In genomic region chr20:53737404-53738038, GRCh38 we compare ENCODE assay signal across 8 cellular contexts.
DNase-seq lines count a peak whose midpoint lies in the region; ATAC-seq, FAIRE-seq and TF ChIP-seq lines count a peak whose summit lies in the region.

No MANE protein-coding gene starts in this region.

- ATAC-seq in GM18517 (IDR thresholded peaks at IDR 0.05; ENCODE audit: unreplicated experiment) (no peak), GM19455 (IDR thresholded peaks at IDR 0.05; ENCODE audit: unreplicated experiment) (no peak), HG02870 (IDR thresholded peaks at IDR 0.05; ENCODE audit: unreplicated experiment) (no peak)

- FAIRE-seq in endothelial cell of umbilical vein (lab: Jason Lieb, UNC), result no peak

- intact Hi-C loops in endothelial cell of umbilical vein (cut with micrococcal nuclease), result loop anchor here (5.0 kb wide), 3 partner anchors 55 to 145 kb away; partner anchors contain the start of gene ZNF217

- CTCF ChIA-PET in endothelial cell of umbilical vein (lab: Charles Lee), result interaction anchor here (0.8 to 1.8 kb wide), 6 partner anchors 15 to 158 kb away, joined by 3 to 7 read pairs (median 4); no protein-coding TSS in a partner anchor

- no peak overlapping the region for H3K9ac ChIP-seq in endothelial cell of umbilical vein (replicated peaks; ENCODE audit: extremely low read depth, insufficient read depth, low read length)

- no peak for TF ChIP-seq CTCF in GM12865 (IDR thresholded peaks at IDR 0.05; ENCODE audit: insufficient read depth, low read depth, low read length, missing control alignments)
- no peak for TF ChIP-seq CTCF in endothelial cell of umbilical vein (IDR thresholded peaks at IDR 0.05; ENCODE audit: extremely low read depth in 1 of 2, insufficient read depth in 1 of 2, low read depth in 1 of 2, low read length in 2 of 2)

- dilution Hi-C loops in endothelial cell of umbilical vein (cut with MboI; ENCODE audit: extremely low pct_ligation_motif_present, low sequenced_read_pairs), result no loop called here

- peaks cover 11% of the 10 kb centered on the region for H3K4me1 ChIP-seq in endothelial cell of umbilical vein (ENCODE audit: control insufficient read depth, extremely low read depth, insufficient read depth, low read length)

- no peaks in the 10 kb centered on the region for H3K79me2 ChIP-seq in endothelial cell of umbilical vein (ENCODE audit: control insufficient read depth, insufficient read depth, low read length)

- POLR2A ChIA-PET in endothelial cell of umbilical vein (lab: Charles Lee), result no interaction called here

- no peaks in the 10 kb centered on the region for H3K9me3 ChIP-seq in endothelial cell of umbilical vein (replicated peaks; ENCODE audit: control insufficient read depth, insufficient read depth, low read length)

- BruUV-seq in endothelial cell of umbilical vein (replicated peaks; lab: Mats Ljungman, UMichigan), result no TSS peak

- DNase-seq in GM12865 (ENCODE audit: low read depth) (peak; percentile 62), NOMO-1 treated with DMSO at 0.1 percent for 48 hours (lab: John Stamatoyannopoulos, UW; ENCODE audit: unreplicated experiment) (peak; percentile 71), endothelial cell of umbilical vein (ENCODE audit: low read depth, low spot score) (peak; percentile 13), renal cortical epithelial cell (ENCODE audit: low read depth) (peak; percentile 34), pons (ENCODE audit: low spot score) (no peak)

- H3K27ac ChIP-seq in endothelial cell of umbilical vein (ENCODE audit: insufficient read depth, low read depth, low read length), result no peak overlapping the region

- H2AFZ ChIP-seq in endothelial cell of umbilical vein (ENCODE audit: low read depth, low read length), result peak overlapping the region; percentile 89

- H3K36me3 ChIP-seq in endothelial cell of umbilical vein (ENCODE audit: control insufficient read depth in 2 of 2, extremely low read depth in 1 of 2, insufficient read depth in 2 of 2, low read length in 2 of 2), result no peaks in the 10 kb centered on the region

- no peaks in the 10 kb centered on the region for H3K9me1 ChIP-seq in endothelial cell of umbilical vein (replicated peaks; ENCODE audit: control insufficient read depth, extremely low read depth, insufficient read depth, low read length)

- H4K20me1 ChIP-seq in endothelial cell of umbilical vein (replicated peaks; ENCODE audit: control insufficient read depth, extremely low read depth, insufficient read depth, low read length), result no peaks in the 10 kb centered on the region

- H3K4me2 ChIP-seq in endothelial cell of umbilical vein (ENCODE audit: insufficient read depth, low read length), result peak overlapping the region; percentile 53

- H3K4me3 ChIP-seq in GM12865 (ENCODE audit: low read depth, low read length) (peak overlapping the region; percentile 58), endothelial cell of umbilical vein (replicated peaks in 1 of 3; ENCODE audit: insufficient read depth in 1 of 3, low read depth in 1 of 3, low read length in 3 of 3) (no peak overlapping the region)

- peaks cover 2 to 7% of the 10 kb centered on the region in 2 experiments for H3K27me3 ChIP-seq in endothelial cell of umbilical vein (ENCODE audit: control insufficient read depth in 2 of 2, insufficient read depth in 2 of 2, low read length in 2 of 2)

- TF ChIP-seq POLR2A in endothelial cell of umbilical vein (IDR thresholded peaks at IDR 0.05; ENCODE audit: low read depth, low read length), result no peak

TF ChIP-seq in endothelial cell of umbilical vein, 7 proteins besides CTCF, POLR2A, EP300 and RAD21:
- TF ChIP-seq POLR2AphosphoS5 (IDR thresholded peaks at IDR 0.05; ENCODE audit: insufficient read depth, low read depth, low read length) (no peak), GATA2 (IDR thresholded peaks at IDR 0.05; ENCODE audit: insufficient read depth, insufficient read length, low read depth, low read length) (no peak), JUN (IDR thresholded peaks at IDR 0.05; ENCODE audit: borderline replicate concordance, insufficient read depth, insufficient read length, low read depth) (no peak), FOS (IDR thresholded peaks at IDR 0.05; ENCODE audit: borderline replicate concordance, insufficient read depth, low read length) (no peak), EZH2 (IDR thresholded peaks at IDR 0.05; ENCODE audit: borderline replicate concordance, low read depth, low read length, severe bottlenecking) (no peak), MAX (IDR thresholded peaks at IDR 0.05; ENCODE audit: insufficient read depth, insufficient read length) (no peak), MYC (IDR thresholded peaks at IDR 0.05; ENCODE audit: low read depth, low read length) (no peak)
